Comparison of ENCODE assay signal across 1 cellular context in the genomic region with DNA sequence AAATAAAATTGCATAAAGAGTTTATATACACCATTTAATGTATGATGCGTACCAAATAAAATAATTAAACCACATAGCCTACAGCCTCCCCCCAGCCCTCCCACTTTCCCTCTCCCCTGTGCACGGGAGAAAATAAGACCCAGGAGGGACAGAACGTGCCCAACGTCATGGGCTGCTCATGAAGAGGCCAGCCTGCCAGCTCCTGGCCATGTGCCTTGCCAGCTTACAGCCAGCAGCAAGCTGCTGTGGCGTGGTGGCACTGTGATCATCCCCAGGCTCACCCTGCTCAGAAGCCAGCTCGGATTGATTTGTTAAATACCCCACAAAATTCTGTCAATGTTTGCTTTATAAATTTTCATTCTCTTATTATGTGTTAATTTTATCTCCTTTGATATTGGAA.
TF ChIP-seq lines count a peak whose summit lies in the region.

No MANE protein-coding gene starts in this region.

TF ChIP-seq in H1, 55 proteins besides CTCF, POLR2A, EP300 and RAD21:
- TF ChIP-seq CBX8 (IDR thresholded peaks at IDR 0.05; ENCODE audit: borderline replicate concordance, low read depth, low read length) (no peak), BRCA1 (IDR thresholded peaks at IDR 0.05; ENCODE audit: low read depth, low read length) (no peak), CHD2 (IDR thresholded peaks at IDR 0.05; ENCODE audit: low read length) (no peak), KDM5A (IDR thresholded peaks at IDR 0.05; ENCODE audit: low read length) (no peak), RFX5 (IDR thresholded peaks at IDR 0.05; ENCODE audit: borderline replicate concordance, low read depth, low read length) (no peak), RXRA (IDR thresholded peaks at IDR 0.05; ENCODE audit: insufficient read depth, low read depth, low read length) (no peak), PHF8 (conservative IDR thresholded peaks at IDR 0.05; ENCODE audit: low read depth, low read length) (no peak), TBP (IDR thresholded peaks at IDR 0.05; ENCODE audit: low read depth, low read length) (no peak), POLR2AphosphoS5 (IDR thresholded peaks at IDR 0.05; ENCODE audit: low read depth, low read length) (no peak), GTF2F1 (IDR thresholded peaks at IDR 0.05; ENCODE audit: borderline replicate concordance, low read depth, low read length) (no peak)
- TF ChIP-seq, protein P1, sequence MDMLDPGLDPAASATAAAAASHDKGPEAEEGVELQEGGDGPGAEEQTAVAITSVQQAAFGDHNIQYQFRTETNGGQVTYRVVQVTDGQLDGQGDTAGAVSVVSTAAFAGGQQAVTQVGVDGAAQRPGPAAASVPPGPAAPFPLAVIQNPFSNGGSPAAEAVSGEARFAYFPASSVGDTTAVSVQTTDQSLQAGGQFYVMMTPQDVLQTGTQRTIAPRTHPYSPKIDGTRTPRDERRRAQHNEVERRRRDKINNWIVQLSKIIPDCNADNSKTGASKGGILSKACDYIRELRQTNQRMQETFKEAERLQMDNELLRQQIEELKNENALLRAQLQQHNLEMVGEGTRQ (IDR thresholded peaks at IDR 0.05; ENCODE audit: low read length) = no peak
